Comparison of ENCODE assay signal across 29 cellular contexts in genomic region chr9:88539246-88539645, GRCh38. TPM values are rescaled to one million over a fixed set of nuclear protein-coding genes. Genes with fewer than 3 reads are reported as not detected.
"Had no signal": no experiment of that assay in that cellular context is flagged by ENCODE, and none has a peak within 500 bp of the region (broad histone marks: within the 10 kb centered on the region; RNA-seq: fewer than 3 reads in every experiment).

No MANE protein-coding gene starts in this region.

- H3K9me3 Mint-ChIP-seq: naive thymus-derived CD4-positive, alpha-beta T cell; natural killer cell; nephron; neural progenitor cell; stimulated activated effector memory CD8-positive, alpha-beta T cell treated with anti-CD3 and anti-CD28 coated beads, Interleukin-12 subunit alpha, Interleukin-12 subunit beta, amount 100 ng/mL, for 72 hours; stimulated activated naive B cell treated with anti-CD40 and anti-IgM and Interleukin-4, amounts not matched to agents 10 μg/mL and 1 μg/mL and 100 μg/mL, for 72 hours; stimulated activated naive CD8-positive, alpha-beta T cell treated with anti-CD3 and anti-CD28 coated beads, Interleukin-15, Interleukin-2, amounts not matched to agents 100 ng/mL and 50 ng/mL, for 24 hours; type B pancreatic cell had no signal

- H3K9me3 ChIP-seq: neutrophil, pancreas, psoas muscle, right lobe of liver, sigmoid colon, stomach, thoracic aorta, thyroid gland, tibial nerve, upper lobe of right lung, uterus had no signal

- H2AFZ ChIP-seq: neural progenitor cell had no signal

- H3K4me3 ChIP-seq: neural progenitor cell, pancreas, psoas muscle, right lobe of liver, sigmoid colon, stomach, thoracic aorta, thyroid gland, tibial nerve, upper lobe of right lung, uterus had no signal

- ATAC-seq: naive thymus-derived CD4-positive, alpha-beta T cell; natural killer cell; pancreas; psoas muscle; right cardiac atrium; right lobe of liver; stimulated activated effector memory CD8-positive, alpha-beta T cell treated with anti-CD3 and anti-CD28 coated beads, Interleukin-12 subunit alpha, Interleukin-12 subunit beta, amount 100 ng/mL, for 72 hours; upper lobe of right lung had no signal

- H3K4me1 Mint-ChIP-seq: stimulated activated effector memory CD8-positive, alpha-beta T cell treated with anti-CD3 and anti-CD28 coated beads, Interleukin-12 subunit alpha, Interleukin-12 subunit beta, amount 100 ng/mL, for 72 hours had no signal

- FAIRE-seq: pancreas, small intestine had no signal

- H3K9ac ChIP-seq: neural progenitor cell had no signal

- H3K36me3 ChIP-seq: neural progenitor cell, neutrophil, pancreas, right lobe of liver, sigmoid colon, stomach, thoracic aorta, thyroid gland, tibial nerve, upper lobe of right lung, uterus had no signal

- H3K27ac Mint-ChIP-seq: natural killer cell; neural progenitor cell; progenitor cell of endocrine pancreas; stimulated activated effector memory CD8-positive, alpha-beta T cell treated with anti-CD3 and anti-CD28 coated beads, Interleukin-12 subunit alpha, Interleukin-12 subunit beta, amount 100 ng/mL, for 72 hours; stimulated activated naive B cell treated with anti-CD40 and anti-IgM and Interleukin-4, amounts not matched to agents 10 μg/mL and 1 μg/mL and 100 μg/mL, for 72 hours; stimulated activated naive CD8-positive, alpha-beta T cell treated with anti-CD3 and anti-CD28 coated beads, Interleukin-15, Interleukin-2, amounts not matched to agents 100 ng/mL and 50 ng/mL, for 24 hours; type B pancreatic cell had no signal

- H3K4me3 Mint-ChIP-seq: naive thymus-derived CD4-positive, alpha-beta T cell; natural killer cell; neural progenitor cell; stimulated activated effector memory CD8-positive, alpha-beta T cell treated with anti-CD3 and anti-CD28 coated beads, Interleukin-12 subunit alpha, Interleukin-12 subunit beta, amount 100 ng/mL, for 72 hours; stimulated activated naive B cell treated with anti-CD40 and anti-IgM and Interleukin-4, amounts not matched to agents 10 μg/mL and 1 μg/mL and 100 μg/mL, for 72 hours; stimulated activated naive CD8-positive, alpha-beta T cell treated with anti-CD3 and anti-CD28 coated beads, Interleukin-15, Interleukin-2, amounts not matched to agents 100 ng/mL and 50 ng/mL, for 24 hours; type B pancreatic cell had no signal

- H3K4me2 ChIP-seq: neural progenitor cell had no signal

- DNase-seq: naive thymus-derived CD4-positive, alpha-beta T cell; natural killer cell; nucleus accumbens; pancreas; psoas muscle; right cardiac atrium; right lobe of liver; sigmoid colon; small intestine; stimulated activated CD4-positive, alpha-beta T cell treated with anti-CD3 and anti-CD28 coated beads, Interleukin-15, amount 100 ng/mL, for 24 hours; stimulated activated CD4-positive, alpha-beta T cell treated with anti-CD3 and anti-CD28 coated beads, Interleukin-2, amount 100 ng/mL, for 24 hours; stimulated activated CD4-positive, alpha-beta T cell treated with anti-CD3 and anti-CD28 coated beads, Interleukin-2, amount 100 ng/mL, for 48 hours; stimulated activated CD4-positive, alpha-beta T cell treated with anti-CD3 and anti-CD28 coated beads, Interleukin-4, amount 100 ng/mL, for 24 hours; stimulated activated naive B cell treated with anti-CD40 and anti-IgM and Interleukin-4, amounts not matched to agents 10 μg/mL and 1 μg/mL and 100 μg/mL, for 72 hours; stimulated activated naive CD4-positive, alpha-beta T cell treated with Interleukin-2 at 50 U/mL for 16 hours; stomach; thyroid gland; upper lobe of right lung; uterus had no signal

- H3K27me3 ChIP-seq: pancreas, thyroid gland, uterus had no signal

- H3K27ac ChIP-seq: neural progenitor cell, neutrophil, pancreas, psoas muscle, right lobe of liver, sigmoid colon, stomach, thoracic aorta, thyroid gland, tibial nerve, upper lobe of right lung had no signal

- H3K36me3 Mint-ChIP-seq: naive thymus-derived CD4-positive, alpha-beta T cell; natural killer cell; neural progenitor cell; stimulated activated effector memory CD8-positive, alpha-beta T cell treated with anti-CD3 and anti-CD28 coated beads, Interleukin-12 subunit alpha, Interleukin-12 subunit beta, amount 100 ng/mL, for 72 hours; type B pancreatic cell had no signal

RNA-seq across cellular contexts. Expression of gene NXNL2, which starts 4.3 kb away (rescaled TPM):
- total RNA-seq: naive thymus-derived CD4-positive, alpha-beta T cell; natural killer cell; progenitor cell of endocrine pancreas; psoas muscle; right lobe of liver; stomach; subcutaneous adipose tissue; upper lobe of right lung had no signal
- polyA plus RNA-seq: naive thymus-derived CD4-positive, alpha-beta T cell had no signal
